Comparison of ENCODE assay signal across 1 cellular context in genomic region chr4:88757776-88758175, GRCh38.
TF ChIP-seq lines count a peak whose summit lies in the region.

No MANE protein-coding gene starts in this region.

TF ChIP-seq in HepG2, 621 proteins besides CTCF, POLR2A, EP300 and RAD21 (continued from another document):
- no peak for TF ChIP-seq GMEB2 (CRISPR knock-in tag; IDR thresholded peaks at IDR 0.05; ENCODE audit: low read depth)
- TF ChIP-seq POGZ (CRISPR knock-in tag; IDR thresholded peaks at IDR 0.05): no peak
- no peak for TF ChIP-seq ZNF609 (CRISPR knock-in tag; IDR thresholded peaks at IDR 0.05; ENCODE audit: borderline replicate concordance)
